Comparison of ENCODE assay signal across 9 cellular contexts in genomic region chr10:117496616-117497028, GRCh38. TPM values are rescaled to one million over a fixed set of nuclear protein-coding genes. Genes with fewer than 3 reads are reported as not detected.
DNase-seq lines count a peak whose midpoint lies in the region; ATAC-seq, FAIRE-seq and TF ChIP-seq lines count a peak whose summit lies in the region.
"Had no signal": no experiment of that assay in that cellular context is flagged by ENCODE, and none has a peak within 500 bp of the region (broad histone marks: within the 10 kb centered on the region; RNA-seq: fewer than 3 reads in every experiment).

No MANE protein-coding gene starts in this region.

- TF ChIP-seq CTCF in D721Med (IDR thresholded peaks at IDR 0.05; ENCODE audit: insufficient read depth, missing control alignments) (peak; percentile 94), fibroblast of mammary gland (conservative IDR thresholded peaks at IDR 0.05; ENCODE audit: control insufficient read depth, insufficient read depth, low read depth, low read length) (peak; percentile 90), neural cell (IDR thresholded peaks at IDR 0.05; ENCODE audit: poor library complexity, severe bottlenecking) (peak; percentile 97)

- peak; percentile 88 for ATAC-seq in GM21528 (IDR thresholded peaks at IDR 0.05; ENCODE audit: low FRiP score, unreplicated experiment)
- peak; percentile 58 to 70 for ATAC-seq in activated T-cell treated with anti-CD3 and anti-CD28 coated beads, Interleukin-2, amount 50 U/mL, for 72 hours (replicated peaks in 1 of 2)

- H3K4me3 Mint-ChIP-seq in activated T-cell treated with anti-CD3 and anti-CD28 coated beads, Interleukin-2, amount 50 U/mL, for 72 hours = no peak overlapping the region
- H3K4me3 Mint-ChIP-seq: dendritic cell treated with granulocyte-macrophage colony-stimulating factor and Interleukin-4, amounts not matched to agents 40 ng/mL and 50 ng/mL, for 4 days had no signal

- H3K4me2 ChIP-seq in neural cell (ENCODE audit: low read length) = no peak overlapping the region

- TF ChIP-seq RAD21 in Ishikawa (IDR thresholded peaks at IDR 0.05; ENCODE audit: low read depth) (peak; percentile 99), neural cell (conservative IDR thresholded peaks at IDR 0.05) (peak; percentile 99)

- no peaks in the 10 kb centered on the region for H3K9me2 ChIP-seq in neural cell (ENCODE audit: insufficient read depth, low read length)

- H3K4me3 ChIP-seq in fibroblast of mammary gland (ENCODE audit: control insufficient read depth, low read depth, low read length) (no peak overlapping the region), neural cell (ENCODE audit: low read length) (no peak overlapping the region)

- no peaks in the 10 kb centered on the region for H3K36me3 ChIP-seq in neural cell (ENCODE audit: insufficient read depth, low read length)

- no peaks in the 10 kb centered on the region for H3F3A ChIP-seq in neural cell (ENCODE audit: insufficient read depth, low read length, poor library complexity, severe bottlenecking)

- no peaks in the 10 kb centered on the region for H3K36me3 Mint-ChIP-seq in activated T-cell treated with anti-CD3 and anti-CD28 coated beads, Interleukin-2, amount 50 U/mL, for 72 hours (ENCODE audit: insufficient read depth in 2 of 2)

- H2AFZ ChIP-seq in neural cell (ENCODE audit: low read depth, low read length) = no peak overlapping the region

- H3K9ac ChIP-seq in neural cell (ENCODE audit: low read length) = no peak overlapping the region

- H3K27me3 ChIP-seq in neural cell (ENCODE audit: insufficient read depth, low read depth, low read length) = no peaks in the 10 kb centered on the region

- H3K9me3 Mint-ChIP-seq in activated T-cell treated with anti-CD3 and anti-CD28 coated beads, Interleukin-2, amount 50 U/mL, for 72 hours = no peaks in the 10 kb centered on the region
- H3K9me3 Mint-ChIP-seq: dendritic cell treated with granulocyte-macrophage colony-stimulating factor and Interleukin-4, amounts not matched to agents 40 ng/mL and 50 ng/mL, for 4 days had no signal

- H3K4me1 Mint-ChIP-seq in activated T-cell treated with anti-CD3 and anti-CD28 coated beads, Interleukin-2, amount 50 U/mL, for 72 hours (ENCODE audit: low read depth) = peaks cover 6% of the 10 kb centered on the region

- no peaks in the 10 kb centered on the region for H4K20me1 ChIP-seq in neural cell (ENCODE audit: insufficient read depth)

- FAIRE-seq in D721Med (lab: Jason Lieb, UNC) (no peak), RCC 7860 (lab: Jason Lieb, UNC) (peak; percentile 58)

- no peak overlapping the region for H3K27ac Mint-ChIP-seq in activated T-cell treated with anti-CD3 and anti-CD28 coated beads, Interleukin-2, amount 50 U/mL, for 72 hours
- H3K27ac Mint-ChIP-seq: dendritic cell treated with granulocyte-macrophage colony-stimulating factor and Interleukin-4, amounts not matched to agents 40 ng/mL and 50 ng/mL, for 4 days had no signal

- peak; percentile 21; the same call in 1 of the 2 replicates for TF ChIP-seq EP300 in Ishikawa (IDR thresholded peaks at IDR 0.05; ENCODE audit: borderline replicate concordance)
- no peak for TF ChIP-seq EP300 in neural cell (conservative IDR thresholded peaks at IDR 0.05; ENCODE audit: poor library complexity, severe bottlenecking)

- DNase-seq in D721Med (ENCODE audit: insufficient read length, low spot score) (no peak), RCC 7860 (ENCODE audit: low spot score) (peak; percentile 63), fibroblast of mammary gland (ENCODE audit: low read depth) (peak; percentile 84)
- peak; percentile 62 to 73 for DNase-seq in activated T-cell treated with anti-CD3 and anti-CD28 coated beads, Interleukin-2, amount 50 U/mL, for 72 hours
- DNase-seq in stimulated activated naive CD4-positive, alpha-beta T cell treated with Interleukin-2 at 50 U/mL for 16 hours (lab: John Stamatoyannopoulos, UW) = peak; percentile 50

- no peaks in the 10 kb centered on the region for H3K79me2 ChIP-seq in neural cell (replicated peaks; ENCODE audit: insufficient read depth, low read length)

- no peaks in the 10 kb centered on the region for H3K9me3 ChIP-seq in neural cell (ENCODE audit: low read length)

- H3K27ac ChIP-seq in neural cell (ENCODE audit: low read length) = no peak overlapping the region

- H3K27me3 Mint-ChIP-seq in activated T-cell treated with anti-CD3 and anti-CD28 coated beads, Interleukin-2, amount 50 U/mL, for 72 hours (ENCODE audit: low read depth) = peaks cover 55% of the 10 kb centered on the region

TF ChIP-seq in Ishikawa, 13 proteins besides CTCF, POLR2A, EP300 and RAD21:
- TF ChIP-seq CREB1 (IDR thresholded peaks at IDR 0.05; ENCODE audit: low read depth) = no peak
- TF ChIP-seq YY1 (IDR thresholded peaks at IDR 0.05; ENCODE audit: low read depth) = no peak
- 0 out of 2 replicates have a peak, but pooled peaks have one; percentile 43 for TF ChIP-seq MAX (IDR thresholded peaks at IDR 0.05)

TF ChIP-seq in neural cell, 6 proteins besides CTCF, POLR2A, EP300 and RAD21:
- TF ChIP-seq TAF1 (IDR thresholded peaks at IDR 0.05; ENCODE audit: low read depth) (no peak), POLR2AphosphoS5 (IDR thresholded peaks at IDR 0.05) (no peak), EZH2 (IDR thresholded peaks at IDR 0.05; ENCODE audit: borderline replicate concordance, insufficient read depth, low read length, poor library complexity, severe bottlenecking) (no peak), REST (IDR thresholded peaks at IDR 0.05; ENCODE audit: borderline replicate concordance) (no peak), MXI1 (conservative IDR thresholded peaks at IDR 0.05; ENCODE audit: poor library complexity, severe bottlenecking) (no peak), SMC3 (conservative IDR thresholded peaks at IDR 0.05; ENCODE audit: poor library complexity) (peak; percentile 99)
TF ChIP-seq in neural cell: peak in this region for 1.

RNA-seq across cellular contexts. Expression of gene EMX2, which starts 45.9 kb away (rescaled TPM):
- total RNA-seq in activated T-cell treated with anti-CD3 and anti-CD28 coated beads, Interleukin-2, amount 50 U/mL, for 72 hours = not detected
- 0.12 and 1.1 TPM in 2 replicates for polyA plus RNA-seq in neural cell
- 0.24 and 0.81 TPM in 2 replicates for polyA minus RNA-seq in neural cell
